ENCODE assay signal across 1 cellular context in the genomic region with DNA sequence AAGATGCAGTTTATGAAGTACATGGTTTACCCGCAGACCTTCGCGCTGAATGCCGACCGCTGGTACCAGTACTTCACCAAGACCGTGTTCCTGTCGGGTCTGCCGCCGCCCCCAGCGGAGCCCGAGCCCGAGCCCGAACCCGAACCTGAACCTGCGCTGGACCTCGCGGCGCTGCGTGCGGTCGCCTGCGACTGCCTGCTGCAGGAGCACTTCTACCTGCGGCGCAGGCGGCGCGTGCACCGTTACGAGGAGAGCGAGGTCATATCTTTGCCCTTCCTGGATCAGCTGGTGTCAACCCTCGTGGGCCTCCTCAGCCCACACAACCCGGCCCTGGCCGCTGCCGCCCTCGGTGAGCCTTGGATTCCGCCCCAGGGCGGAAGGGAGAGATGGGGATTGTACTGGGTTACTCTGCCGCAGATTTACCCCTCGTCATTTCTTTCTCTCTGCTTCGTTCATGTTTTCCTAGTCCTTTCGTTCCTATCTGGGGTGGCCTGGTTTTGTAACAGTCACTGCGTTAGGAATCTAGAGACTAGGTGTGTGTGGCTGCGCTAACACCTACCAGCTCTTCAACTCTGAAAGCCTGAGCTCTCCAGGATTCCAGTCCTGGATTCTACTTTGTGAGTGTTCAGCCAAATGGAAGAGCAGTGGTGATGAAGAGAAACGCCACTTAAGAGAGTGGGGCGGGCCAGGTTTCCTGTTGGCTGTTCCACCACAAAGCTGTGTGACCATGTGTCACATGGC.
TF ChIP-seq lines count a peak whose summit lies in the region.

No MANE protein-coding gene starts in this region.

TF ChIP-seq in HepG2, 621 proteins besides CTCF, POLR2A, EP300 and RAD21 (continued from another document and continues in another):
- peak; percentile 80; the same call in 1 of the 2 replicates for TF ChIP-seq ZNF782 (CRISPR knock-in tag; IDR thresholded peaks at IDR 0.05; ENCODE audit: borderline replicate concordance)
- TF ChIP-seq, protein P1, sequence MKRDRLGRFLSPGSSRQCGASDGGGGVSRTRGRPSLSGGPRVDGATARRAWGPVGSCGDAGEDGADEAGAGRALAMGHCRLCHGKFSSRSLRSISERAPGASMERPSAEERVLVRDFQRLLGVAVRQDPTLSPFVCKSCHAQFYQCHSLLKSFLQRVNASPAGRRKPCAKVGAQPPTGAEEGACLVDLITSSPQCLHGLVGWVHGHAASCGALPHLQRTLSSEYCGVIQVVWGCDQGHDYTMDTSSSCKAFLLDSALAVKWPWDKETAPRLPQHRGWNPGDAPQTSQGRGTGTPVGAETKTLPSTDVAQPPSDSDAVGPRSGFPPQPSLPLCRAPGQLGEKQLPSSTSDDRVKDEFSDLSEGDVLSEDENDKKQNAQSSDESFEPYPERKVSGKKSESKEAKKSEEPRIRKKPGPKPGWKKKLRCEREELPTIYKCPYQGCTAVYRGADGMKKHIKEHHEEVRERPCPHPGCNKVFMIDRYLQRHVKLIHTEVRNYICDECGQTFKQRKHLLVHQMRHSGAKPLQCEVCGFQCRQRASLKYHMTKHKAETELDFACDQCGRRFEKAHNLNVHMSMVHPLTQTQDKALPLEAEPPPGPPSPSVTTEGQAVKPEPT (CRISPR knock-in tag; IDR thresholded peaks at IDR 0.05; ENCODE audit: low read depth): 0 out of 2 replicates have a peak, but pooled peaks have one; percentile 28
- 0 out of 2 replicates have a peak, but pooled peaks have one; percentile 41 for TF ChIP-seq ZNF570 (CRISPR knock-in tag; IDR thresholded peaks at IDR 0.05; ENCODE audit: borderline replicate concordance)
- 0 out of 2 replicates have a peak, but pooled peaks have one; percentile 19 for TF ChIP-seq ZNF790 (CRISPR knock-in tag; IDR thresholded peaks at IDR 0.05; ENCODE audit: borderline replicate concordance)
- peak; percentile 65; the same call in 1 of the 2 replicates for TF ChIP-seq JUND (CRISPR knock-in tag; IDR thresholded peaks at IDR 0.05)
- no peak for TF ChIP-seq ELF4 (CRISPR knock-in tag; IDR thresholded peaks at IDR 0.05; ENCODE audit: borderline replicate concordance)
- peak; percentile 35; the same call in 1 of the 2 replicates for TF ChIP-seq ZNF788 (CRISPR knock-in tag; IDR thresholded peaks at IDR 0.05; ENCODE audit: borderline replicate concordance)
- TF ChIP-seq SOX6 (IDR thresholded peaks at IDR 0.05): no peak
- TF ChIP-seq SOX6 (CRISPR knock-in tag; IDR thresholded peaks at IDR 0.05): 0 out of 2 replicates have a peak, but pooled peaks have one; percentile 41
- TF ChIP-seq HNRNPLL (IDR thresholded peaks at IDR 0.05; ENCODE audit: low read depth, low read length, poor library complexity, severe bottlenecking): peak; percentile 80
- TF ChIP-seq, protein P2, sequence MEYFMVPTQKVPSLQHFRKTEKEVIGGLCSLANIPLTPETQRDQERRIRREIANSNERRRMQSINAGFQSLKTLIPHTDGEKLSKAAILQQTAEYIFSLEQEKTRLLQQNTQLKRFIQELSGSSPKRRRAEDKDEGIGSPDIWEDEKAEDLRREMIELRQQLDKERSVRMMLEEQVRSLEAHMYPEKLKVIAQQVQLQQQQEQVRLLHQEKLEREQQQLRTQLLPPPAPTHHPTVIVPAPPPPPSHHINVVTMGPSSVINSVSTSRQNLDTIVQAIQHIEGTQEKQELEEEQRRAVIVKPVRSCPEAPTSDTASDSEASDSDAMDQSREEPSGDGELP (IDR thresholded peaks at IDR 0.05; ENCODE audit: borderline replicate concordance, low read depth): peak; percentile 79; the same call in 1 of the 2 replicates
- peak; percentile 36; the same call in 1 of the 2 replicates for TF ChIP-seq GFI1 (CRISPR knock-in tag; IDR thresholded peaks at IDR 0.05; ENCODE audit: borderline replicate concordance)
- peak; percentile 74; the same call in 1 of the 2 replicates for TF ChIP-seq MYC (CRISPR knock-in tag; IDR thresholded peaks at IDR 0.05; ENCODE audit: borderline replicate concordance)
- TF ChIP-seq, protein P3, sequence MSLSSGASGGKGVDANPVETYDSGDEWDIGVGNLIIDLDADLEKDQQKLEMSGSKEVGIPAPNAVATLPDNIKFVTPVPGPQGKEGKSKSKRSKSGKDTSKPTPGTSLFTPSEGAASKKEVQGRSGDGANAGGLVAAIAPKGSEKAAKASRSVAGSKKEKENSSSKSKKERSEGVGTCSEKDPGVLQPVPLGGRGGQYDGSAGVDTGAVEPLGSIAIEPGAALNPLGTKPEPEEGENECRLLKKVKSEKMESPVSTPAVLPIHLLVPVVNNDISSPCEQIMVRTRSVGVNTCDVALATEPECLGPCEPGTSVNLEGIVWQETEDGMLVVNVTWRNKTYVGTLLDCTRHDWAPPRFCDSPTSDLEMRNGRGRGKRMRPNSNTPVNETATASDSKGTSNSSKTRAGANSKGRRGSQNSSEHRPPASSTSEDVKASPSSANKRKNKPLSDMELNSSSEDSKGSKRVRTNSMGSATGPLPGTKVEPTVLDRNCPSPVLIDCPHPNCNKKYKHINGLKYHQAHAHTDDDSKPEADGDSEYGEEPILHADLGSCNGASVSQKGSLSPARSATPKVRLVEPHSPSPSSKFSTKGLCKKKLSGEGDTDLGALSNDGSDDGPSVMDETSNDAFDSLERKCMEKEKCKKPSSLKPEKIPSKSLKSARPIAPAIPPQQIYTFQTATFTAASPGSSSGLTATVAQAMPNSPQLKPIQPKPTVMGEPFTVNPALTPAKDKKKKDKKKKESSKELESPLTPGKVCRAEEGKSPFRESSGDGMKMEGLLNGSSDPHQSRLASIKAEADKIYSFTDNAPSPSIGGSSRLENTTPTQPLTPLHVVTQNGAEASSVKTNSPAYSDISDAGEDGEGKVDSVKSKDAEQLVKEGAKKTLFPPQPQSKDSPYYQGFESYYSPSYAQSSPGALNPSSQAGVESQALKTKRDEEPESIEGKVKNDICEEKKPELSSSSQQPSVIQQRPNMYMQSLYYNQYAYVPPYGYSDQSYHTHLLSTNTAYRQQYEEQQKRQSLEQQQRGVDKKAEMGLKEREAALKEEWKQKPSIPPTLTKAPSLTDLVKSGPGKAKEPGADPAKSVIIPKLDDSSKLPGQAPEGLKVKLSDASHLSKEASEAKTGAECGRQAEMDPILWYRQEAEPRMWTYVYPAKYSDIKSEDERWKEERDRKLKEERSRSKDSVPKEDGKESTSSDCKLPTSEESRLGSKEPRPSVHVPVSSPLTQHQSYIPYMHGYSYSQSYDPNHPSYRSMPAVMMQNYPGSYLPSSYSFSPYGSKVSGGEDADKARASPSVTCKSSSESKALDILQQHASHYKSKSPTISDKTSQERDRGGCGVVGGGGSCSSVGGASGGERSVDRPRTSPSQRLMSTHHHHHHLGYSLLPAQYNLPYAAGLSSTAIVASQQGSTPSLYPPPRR (CRISPR knock-in tag; IDR thresholded peaks at IDR 0.05; ENCODE audit: borderline replicate concordance): peak; percentile 56; the same call in 1 of the 2 replicates
- no peak for TF ChIP-seq ZBTB14 (CRISPR knock-in tag; IDR thresholded peaks at IDR 0.05)
- TF ChIP-seq ZNF776 (CRISPR knock-in tag; IDR thresholded peaks at IDR 0.05): 0 out of 2 replicates have a peak, but pooled peaks have one; percentile 41
- TF ChIP-seq, protein P4, sequence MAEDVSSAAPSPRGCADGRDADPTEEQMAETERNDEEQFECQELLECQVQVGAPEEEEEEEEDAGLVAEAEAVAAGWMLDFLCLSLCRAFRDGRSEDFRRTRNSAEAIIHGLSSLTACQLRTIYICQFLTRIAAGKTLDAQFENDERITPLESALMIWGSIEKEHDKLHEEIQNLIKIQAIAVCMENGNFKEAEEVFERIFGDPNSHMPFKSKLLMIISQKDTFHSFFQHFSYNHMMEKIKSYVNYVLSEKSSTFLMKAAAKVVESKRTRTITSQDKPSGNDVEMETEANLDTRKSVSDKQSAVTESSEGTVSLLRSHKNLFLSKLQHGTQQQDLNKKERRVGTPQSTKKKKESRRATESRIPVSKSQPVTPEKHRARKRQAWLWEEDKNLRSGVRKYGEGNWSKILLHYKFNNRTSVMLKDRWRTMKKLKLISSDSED (CRISPR knock-in tag; IDR thresholded peaks at IDR 0.05): peak; percentile 84; the same call in 1 of the 2 replicates
- TF ChIP-seq ZNF350 (CRISPR knock-in tag; IDR thresholded peaks at IDR 0.05; ENCODE audit: borderline replicate concordance, low read depth): peak; percentile 52
- TF ChIP-seq ZNF12 (CRISPR knock-in tag; IDR thresholded peaks at IDR 0.05): 0 out of 2 replicates have a peak, but pooled peaks have one; percentile 24
- 0 out of 2 replicates have a peak, but pooled peaks have one; percentile 75 for TF ChIP-seq EED (CRISPR knock-in tag; IDR thresholded peaks at IDR 0.05)
- TF ChIP-seq RXRA (CRISPR knock-in tag; IDR thresholded peaks at IDR 0.05): no peak
- TF ChIP-seq, protein P5, sequence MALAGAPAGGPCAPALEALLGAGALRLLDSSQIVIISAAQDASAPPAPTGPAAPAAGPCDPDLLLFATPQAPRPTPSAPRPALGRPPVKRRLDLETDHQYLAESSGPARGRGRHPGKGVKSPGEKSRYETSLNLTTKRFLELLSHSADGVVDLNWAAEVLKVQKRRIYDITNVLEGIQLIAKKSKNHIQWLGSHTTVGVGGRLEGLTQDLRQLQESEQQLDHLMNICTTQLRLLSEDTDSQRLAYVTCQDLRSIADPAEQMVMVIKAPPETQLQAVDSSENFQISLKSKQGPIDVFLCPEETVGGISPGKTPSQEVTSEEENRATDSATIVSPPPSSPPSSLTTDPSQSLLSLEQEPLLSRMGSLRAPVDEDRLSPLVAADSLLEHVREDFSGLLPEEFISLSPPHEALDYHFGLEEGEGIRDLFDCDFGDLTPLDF (CRISPR knock-in tag; IDR thresholded peaks at IDR 0.05): 0 out of 2 replicates have a peak, but pooled peaks have one; percentile 12
- TF ChIP-seq ZNF792 (CRISPR knock-in tag; IDR thresholded peaks at IDR 0.05): no peak
- TF ChIP-seq ZFX (CRISPR knock-in tag; IDR thresholded peaks at IDR 0.05; ENCODE audit: low read depth): peak; percentile 77
- 0 out of 2 replicates have a peak, but pooled peaks have one; percentile 18 for TF ChIP-seq ZNF749 (CRISPR knock-in tag; IDR thresholded peaks at IDR 0.05; ENCODE audit: borderline replicate concordance)
- TF ChIP-seq TAF1 (CRISPR knock-in tag; IDR thresholded peaks at IDR 0.05): peak; percentile 45; the same call in 1 of the 2 replicates
- no peak; the same call in 1 of the 2 replicates for TF ChIP-seq ZNF432 (CRISPR knock-in tag; IDR thresholded peaks at IDR 0.05; ENCODE audit: borderline replicate concordance)
- TF ChIP-seq MXI1 (IDR thresholded peaks at IDR 0.05; ENCODE audit: borderline replicate concordance, low read depth, low read length): 0 out of 3 replicates have a peak, but pooled peaks have one; percentile 22
- TF ChIP-seq ARID4A (CRISPR knock-in tag; IDR thresholded peaks at IDR 0.05; ENCODE audit: borderline replicate concordance): peak; percentile 62; the same call in 1 of the 2 replicates
- TF ChIP-seq ZNF513 (CRISPR knock-in tag; conservative IDR thresholded peaks at IDR 0.05): 0 out of 2 replicates have a peak, but pooled peaks have one; percentile 69
- TF ChIP-seq, protein P6, sequence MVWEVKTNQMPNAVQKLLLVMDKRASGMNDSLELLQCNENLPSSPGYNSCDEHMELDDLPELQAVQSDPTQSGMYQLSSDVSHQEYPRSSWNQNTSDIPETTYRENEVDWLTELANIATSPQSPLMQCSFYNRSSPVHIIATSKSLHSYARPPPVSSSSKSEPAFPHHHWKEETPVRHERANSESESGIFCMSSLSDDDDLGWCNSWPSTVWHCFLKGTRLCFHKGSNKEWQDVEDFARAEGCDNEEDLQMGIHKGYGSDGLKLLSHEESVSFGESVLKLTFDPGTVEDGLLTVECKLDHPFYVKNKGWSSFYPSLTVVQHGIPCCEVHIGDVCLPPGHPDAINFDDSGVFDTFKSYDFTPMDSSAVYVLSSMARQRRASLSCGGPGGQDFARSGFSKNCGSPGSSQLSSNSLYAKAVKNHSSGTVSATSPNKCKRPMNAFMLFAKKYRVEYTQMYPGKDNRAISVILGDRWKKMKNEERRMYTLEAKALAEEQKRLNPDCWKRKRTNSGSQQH (CRISPR knock-in tag; IDR thresholded peaks at IDR 0.05; ENCODE audit: low read depth): 0 out of 2 replicates have a peak, but pooled peaks have one; percentile 15
- TF ChIP-seq ESRRA (CRISPR knock-in tag; IDR thresholded peaks at IDR 0.05; ENCODE audit: low read depth): peak; percentile 64; the same call in 1 of the 2 replicates
- TF ChIP-seq ZFP36L1 (CRISPR knock-in tag; IDR thresholded peaks at IDR 0.05): peak; percentile 8; the same call in 1 of the 2 replicates
